In the genomic region with DNA sequence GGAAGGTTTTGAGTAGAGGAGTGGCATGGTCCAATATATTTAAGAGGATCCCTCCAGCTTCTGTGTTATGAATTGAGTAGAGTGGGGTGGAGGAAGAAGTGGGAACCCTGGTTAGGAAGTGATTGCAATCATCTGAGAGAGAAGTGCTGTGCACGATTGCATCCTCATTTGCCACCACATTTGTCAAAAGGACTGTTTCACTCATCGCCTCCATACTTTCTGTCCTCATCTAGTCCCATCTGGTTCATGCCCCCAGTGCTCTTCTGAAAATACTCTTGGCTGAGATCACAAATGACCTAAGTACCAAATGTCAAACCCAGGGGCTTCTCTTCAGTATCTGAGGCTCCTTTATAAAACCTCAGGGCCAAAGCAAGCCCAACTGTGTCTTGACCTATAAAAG, we compare ENCODE assay signal across 20 cellular contexts.
"Had no signal": no experiment of that assay in that cellular context is flagged by ENCODE, and none has a peak within 500 bp of the region (broad histone marks: within the 10 kb centered on the region; RNA-seq: fewer than 3 reads in every experiment).

No MANE protein-coding gene starts in this region.

- H3K4me1 ChIP-seq: SJCRH30 had no signal

- ATAC-seq: Panc1, SK-N-SH treated with all-trans-retinoic acid at 6 μM for 48 hours had no signal

- DNase-seq: KBM-7, NCI-H1092, NCI-H1105 treated with DMSO at 0.1 percent for 48 hours, NCI-H1417 treated with DMSO at 0.1 percent for 48 hours, NCI-H146, NCI-H1694 treated with DMSO at 0.1 percent for 48 hours, NCI-H1930, NCI-H2081, NCI-H2107, NCI-H226, NCI-H446, NCI-H510A, NCI-H524 treated with DMSO at 0.1 percent for 48 hours, NCI-H69, NCI-H774, SHP77 treated with DMSO at 0.1 percent for 48 hours, SJCRH30 had no signal

- H3K4me3 ChIP-seq: SJCRH30 had no signal

- H3K36me3 ChIP-seq: SJCRH30 had no signal

- H3K27ac ChIP-seq: RWPE1, SJCRH30 had no signal

- H3K9me3 ChIP-seq: SJCRH30 had no signal
